Comparison of ENCODE assay signal across 3 cellular contexts in the genomic region with DNA sequence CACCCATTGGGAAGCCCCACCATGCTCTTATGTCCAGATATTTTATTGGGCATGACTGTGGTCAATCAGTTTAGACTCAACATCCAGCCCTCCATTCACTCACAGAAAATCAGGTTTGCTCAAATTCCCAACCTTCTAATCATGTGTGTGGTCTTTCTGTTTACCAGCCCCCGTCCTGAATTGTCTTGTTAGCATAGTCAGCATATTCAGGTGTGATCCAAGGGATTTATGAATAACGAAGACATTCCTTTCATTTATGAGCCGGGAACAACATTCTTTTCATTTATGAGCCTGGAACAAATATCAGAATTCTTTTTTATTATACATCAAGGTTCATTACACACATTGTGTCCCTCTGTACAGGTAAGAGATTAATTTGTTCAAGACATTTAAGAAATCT.
TF ChIP-seq lines count a peak whose summit lies in the region.

No MANE protein-coding gene starts in this region.

TF ChIP-seq in HepG2, 621 proteins besides CTCF, POLR2A, EP300 and RAD21:
- TF ChIP-seq CENPX (CRISPR knock-in tag; IDR thresholded peaks at IDR 0.05) (no peak), MAFF (IDR thresholded peaks at IDR 0.05; ENCODE audit: low read depth, low read length) (peak; percentile 53), MAFK (conservative IDR thresholded peaks at IDR 0.05 in 1 of 2, IDR thresholded peaks at IDR 0.05 in 1 of 2; ENCODE audit: low read length in 2 of 2) (peak; percentile 44 to 70; a peak in 3 of 4 replicates)

TF ChIP-seq in A549, 52 proteins besides CTCF, POLR2A, EP300 and RAD21:
- TF ChIP-seq MAFK (IDR thresholded peaks at IDR 0.05; ENCODE audit: partially characterized antibody), result peak; percentile 25
- no peak for TF ChIP-seq ZFP36 (IDR thresholded peaks at IDR 0.05; ENCODE audit: borderline replicate concordance, partially characterized antibody)
- TF ChIP-seq, protein P1, sequence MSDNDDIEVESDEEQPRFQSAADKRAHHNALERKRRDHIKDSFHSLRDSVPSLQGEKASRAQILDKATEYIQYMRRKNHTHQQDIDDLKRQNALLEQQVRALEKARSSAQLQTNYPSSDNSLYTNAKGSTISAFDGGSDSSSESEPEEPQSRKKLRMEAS (IDR thresholded peaks at IDR 0.05), result no peak
- TF ChIP-seq EHF (CRISPR knock-in tag; IDR thresholded peaks at IDR 0.05), result no peak
- no peak for TF ChIP-seq POLR2AphosphoS2 (conservative IDR thresholded peaks at IDR 0.05; ENCODE audit: low read length)
- TF ChIP-seq, protein P2, sequence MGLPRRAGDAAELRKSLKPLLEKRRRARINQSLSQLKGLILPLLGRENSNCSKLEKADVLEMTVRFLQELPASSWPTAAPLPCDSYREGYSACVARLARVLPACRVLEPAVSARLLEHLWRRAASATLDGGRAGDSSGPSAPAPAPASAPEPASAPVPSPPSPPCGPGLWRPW (IDR thresholded peaks at IDR 0.05), result no peak

TF ChIP-seq in K562, 482 proteins besides CTCF, POLR2A, EP300 and RAD21:
- no peak for TF ChIP-seq BCL6 (CRISPR knock-in tag; IDR thresholded peaks at IDR 0.05)
- peak; percentile 7; the same call in 1 of the 2 replicates for TF ChIP-seq ZNF316 (IDR thresholded peaks at IDR 0.05)
